8 cellular contexts compared by ENCODE assay signal in the genomic region with DNA sequence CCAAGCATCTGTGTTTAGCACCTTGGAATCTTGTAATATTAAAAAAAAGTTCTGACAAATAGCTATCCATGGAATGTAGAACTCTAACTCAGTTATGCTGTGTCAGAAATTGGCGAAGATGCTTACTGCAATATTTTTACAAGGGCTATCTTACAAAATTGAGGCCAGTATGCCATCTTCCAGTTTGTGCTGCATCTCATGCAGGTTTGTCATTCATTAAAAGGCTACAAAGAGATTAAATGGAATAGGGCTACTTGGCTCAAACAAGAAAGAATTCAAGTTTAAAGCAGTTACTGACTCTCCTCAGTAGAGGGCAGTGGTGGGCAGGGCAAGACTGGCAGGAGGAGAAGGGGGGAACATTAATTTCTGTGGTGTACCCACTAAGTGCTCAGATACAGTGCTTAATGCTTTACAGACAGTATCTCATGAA.
DNase-seq lines count a peak whose midpoint lies in the region; ATAC-seq and TF ChIP-seq lines count a peak whose summit lies in the region.

No MANE protein-coding gene starts in this region.

- no peaks in the 10 kb centered on the region for H3K4me1 Mint-ChIP-seq in activated naive CD4-positive, alpha-beta T cell treated with anti-CD3 and anti-CD28 coated beads for 36 hours (ENCODE audit: low read depth)

- no peaks in the 10 kb centered on the region for H3K79me2 ChIP-seq in PC-9 (ENCODE audit: low read depth)

- H4K20me1 ChIP-seq in PC-9 (ENCODE audit: insufficient read depth): no peaks in the 10 kb centered on the region

- peaks cover 9% of the 10 kb centered on the region for H3K27me3 Mint-ChIP-seq in activated naive CD4-positive, alpha-beta T cell treated with anti-CD3 and anti-CD28 coated beads for 36 hours (ENCODE audit: low read depth)

- H3F3A ChIP-seq in PC-9 (ENCODE audit: insufficient read depth, low read depth): no peaks in the 10 kb centered on the region

- no peaks in the 10 kb centered on the region for H3K27me3 ChIP-seq in PC-9 (ENCODE audit: insufficient read depth, low read depth)
- no peaks in the 10 kb centered on the region for H3K27me3 ChIP-seq in foreskin keratinocyte

- no peak overlapping the region for H3K27ac ChIP-seq in PC-9
- no peak overlapping the region for H3K27ac ChIP-seq in foreskin keratinocyte

- H3K27ac Mint-ChIP-seq in activated naive CD4-positive, alpha-beta T cell treated with anti-CD3 and anti-CD28 coated beads for 36 hours: no peak overlapping the region

- no peaks in the 10 kb centered on the region for H3K9me3 Mint-ChIP-seq in activated naive CD4-positive, alpha-beta T cell treated with anti-CD3 and anti-CD28 coated beads for 36 hours

- H3K36me3 Mint-ChIP-seq in activated naive CD4-positive, alpha-beta T cell treated with anti-CD3 and anti-CD28 coated beads for 36 hours (ENCODE audit: low read depth): no peaks in the 10 kb centered on the region

- CTCF ChIA-PET in activated naive CD4-positive, alpha-beta T cell treated with anti-CD3 and anti-CD28 coated beads for 36 hours (lab: Charles Lee): interaction anchor here (1.1 to 1.4 kb wide), 4 partner anchors 16 to 240 kb away, joined by 3 to 4 read pairs (median 3); no protein-coding TSS in a partner anchor
- CTCF ChIA-PET in PC-9 (lab: Charles Lee): interaction anchor here (0.8 kb wide), 1 partner anchor 156 kb away, joined by 3 read pairs; no protein-coding TSS in a partner anchor

- H3K9me2 ChIP-seq in PC-9 (ENCODE audit: insufficient read depth): no peaks in the 10 kb centered on the region

- H3K4me2 ChIP-seq in PC-9: no peak overlapping the region

- H3K9me3 ChIP-seq in PC-9 (ENCODE audit: insufficient read depth, low read depth): no peaks in the 10 kb centered on the region

- DNase-seq in activated naive CD4-positive, alpha-beta T cell treated with anti-CD3 and anti-CD28 coated beads for 36 hours: peak; percentile 15
- DNase-seq in activated naive CD4-positive, alpha-beta T cell treated with anti-CD3 and anti-CD28 coated beads, Interleukin-2, amount 50 U/mL, for 16 hours: no peak
- DNase-seq in PC-9: no peak
- DNase-seq in foreskin keratinocyte: no peak
- peak; percentile 5 for DNase-seq in stromal cell of bone marrow (ENCODE audit: low read depth)
- no peak for DNase-seq in NK-92 treated with Interleukin-12 subunit alpha and Interleukin-12 subunit beta, amount 100 ng/mL, for 24 hours (lab: John Stamatoyannopoulos, UW)
- no peak for DNase-seq in sciatic nerve (ENCODE audit: low spot score)

- H3K4me3 ChIP-seq in PC-9: no peak overlapping the region

- H3K36me3 ChIP-seq in PC-9 (ENCODE audit: low read depth): no peaks in the 10 kb centered on the region

- intact Hi-C loops in activated naive CD4-positive, alpha-beta T cell treated with anti-CD3 and anti-CD28 coated beads for 36 hours (cut with micrococcal nuclease): loop anchor here (2.0 kb wide), 1 partner anchor 241 kb away; no protein-coding TSS in a partner anchor
- intact Hi-C loops in PC-9 (cut with micrococcal nuclease; ENCODE audit: unreplicated experiment): loop anchor here (5.0 kb wide), 1 partner anchor 175 kb away; no protein-coding TSS in a partner anchor
- intact Hi-C loops in sciatic nerve (cut with DNase I): no loop called here

- H3K4me3 Mint-ChIP-seq in activated naive CD4-positive, alpha-beta T cell treated with anti-CD3 and anti-CD28 coated beads for 36 hours: no peak overlapping the region

- ATAC-seq in foreskin keratinocyte (peak; percentile 25), HG03378 (IDR thresholded peaks at IDR 0.05; ENCODE audit: unreplicated experiment) (no peak), sciatic nerve (no peak)

- POLR2A ChIA-PET in PC-9 (lab: Charles Lee; ENCODE audit: unreplicated experiment): no interaction called here

- H3K4me1 ChIP-seq in PC-9 (replicated peaks; ENCODE audit: insufficient read depth) (no peaks in the 10 kb centered on the region), foreskin keratinocyte (no peaks in the 10 kb centered on the region)

- TF ChIP-seq CTCF in PC-9 (conservative IDR thresholded peaks at IDR 0.05) (peak; percentile 67), foreskin keratinocyte (conservative IDR thresholded peaks at IDR 0.05) (peak; percentile 69)

- no peak overlapping the region for H2AFZ ChIP-seq in PC-9

- BruUV-seq in PC-9 (replicated peaks; lab: Mats Ljungman, UMichigan): no TSS peak

Comparison
In these comparisons a context has a peak if more than half of its experiments do, and no peak if none do; other contexts are left out.
1. DNase-seq: peak in activated naive CD4-positive, alpha-beta T cell treated with anti-CD3 and anti-CD28 coated beads for 36 hours (single experiment) and stromal cell of bone marrow (single experiment); none in activated naive CD4-positive, alpha-beta T cell treated with anti-CD3 and anti-CD28 coated beads, Interleukin-2, amount 50 U/mL, for 16 hours (single experiment), PC-9 (0 of 2), foreskin keratinocyte (0 of 2), NK-92 treated with Interleukin-12 subunit alpha and Interleukin-12 subunit beta, amount 100 ng/mL, for 24 hours (single experiment) and sciatic nerve (single experiment).